In the genomic region with DNA sequence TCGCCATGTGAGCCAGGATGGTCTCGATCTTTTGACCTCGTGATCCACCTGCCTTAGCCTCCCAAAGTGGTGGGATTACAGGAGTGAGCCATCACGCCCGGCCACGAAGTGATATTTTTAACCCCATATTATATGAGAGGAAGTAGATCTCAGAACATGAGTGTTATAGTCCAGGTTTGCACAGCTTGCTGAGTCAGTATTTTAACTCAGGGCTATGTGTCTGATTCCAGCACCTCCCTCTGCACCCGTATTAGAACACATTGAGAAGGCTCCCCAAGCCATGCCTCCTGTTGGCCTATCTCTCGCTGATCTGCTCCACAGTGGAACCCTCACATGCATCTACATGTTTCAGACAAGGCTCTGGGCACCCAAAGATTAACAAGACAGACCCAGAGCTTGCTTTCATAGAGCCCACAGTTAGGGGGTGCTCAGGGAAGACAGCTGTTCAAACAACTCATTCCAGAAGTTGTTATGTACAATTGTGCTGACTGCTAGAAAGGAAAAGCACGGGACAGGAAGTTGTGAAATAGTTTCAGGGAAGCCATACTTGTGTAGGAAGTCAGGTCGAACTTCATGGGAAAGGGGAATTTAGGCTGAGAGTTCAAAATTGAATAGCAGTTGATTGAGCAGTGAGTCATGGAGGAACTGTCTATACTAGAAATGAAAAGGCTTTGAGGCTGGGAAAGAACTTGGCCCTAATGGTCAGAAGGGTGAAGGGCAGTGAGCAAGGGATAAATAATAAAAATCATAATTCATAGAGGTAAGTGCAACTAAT, we compare ENCODE assay signal across 9 cellular contexts.
DNase-seq lines count a peak whose midpoint lies in the region; ATAC-seq lines count a peak whose summit lies in the region.
"Had no signal": no experiment of that assay in that cellular context is flagged by ENCODE, and none has a peak within 500 bp of the region (broad histone marks: within the 10 kb centered on the region; RNA-seq: fewer than 3 reads in every experiment).

No MANE protein-coding gene starts in this region.

- DNase-seq in EL (peak; percentile 48), RPMI8226 (peak; percentile 37), fibroblast of peridontal ligament (ENCODE audit: extremely low read depth) (peak; percentile 25), pons (ENCODE audit: low spot score) (peak; percentile 56)
- no peak for DNase-seq in stimulated activated CD4-positive, alpha-beta T cell treated with anti-CD3 and anti-CD28 coated beads, Interleukin-12 subunit alpha, Interleukin-12 subunit beta, amount 100 ng/mL, for 4 hours
- no peak for DNase-seq in activated effector memory CD4-positive, alpha-beta T cell treated with anti-CD3 and anti-CD28 coated beads, Interleukin-2, amount 50 U/mL, for 16 hours

- ATAC-seq in GM19324 (IDR thresholded peaks at IDR 0.05; ENCODE audit: low FRiP score, unreplicated experiment) (no peak), HG03571 (IDR thresholded peaks at IDR 0.05; ENCODE audit: unreplicated experiment) (no peak)
- ATAC-seq: T-cell had no signal

Comparison
In these comparisons a context has a peak if more than half of its experiments do, and no peak if none do; other contexts are left out.
1. DNase-seq: peak in EL (single experiment), RPMI8226 (single experiment), fibroblast of peridontal ligament (single experiment) and pons (single experiment); none in stimulated activated CD4-positive, alpha-beta T cell treated with anti-CD3 and anti-CD28 coated beads, Interleukin-12 subunit alpha, Interleukin-12 subunit beta, amount 100 ng/mL, for 4 hours (single experiment) and activated effector memory CD4-positive, alpha-beta T cell treated with anti-CD3 and anti-CD28 coated beads, Interleukin-2, amount 50 U/mL, for 16 hours (single experiment).